Comparison of ENCODE assay signal across 31 cellular contexts in genomic region chr2:98389248-98389605, GRCh38. TPM values are rescaled to one million over a fixed set of nuclear protein-coding genes. Genes with fewer than 3 reads are reported as not detected.
"Had no signal": no experiment of that assay in that cellular context is flagged by ENCODE, and none has a peak within 500 bp of the region (broad histone marks: within the 10 kb centered on the region; RNA-seq: fewer than 3 reads in every experiment).

No MANE protein-coding gene starts in this region.

- ATAC-seq: esophagus mucosa, gastrocnemius medialis, heart right ventricle, left colon, left lobe of liver, left ventricle myocardium superior had no signal

- H3K27me3 ChIP-seq: dorsolateral prefrontal cortex, esophagus squamous epithelium, gastrocnemius medialis had no signal

- FAIRE-seq: colon, endometrium, islet of Langerhans, keratinocyte had no signal

- H3K27ac ChIP-seq: coronary artery, dorsolateral prefrontal cortex, epithelial cell of prostate, esophagus squamous epithelium, gastrocnemius medialis, heart right ventricle, lower lobe of right lung had no signal

- H3K4me3 ChIP-seq: coronary artery, dorsolateral prefrontal cortex, esophagus squamous epithelium, gastrocnemius medialis, heart right ventricle, lower lobe of right lung had no signal

- DNase-seq: dermis blood vessel endothelial cell; dorsolateral prefrontal cortex; effector CD4-positive, alpha-beta T cell; effector memory CD4-positive, alpha-beta T cell; erythroblast; esophagus squamous epithelium; foreskin fibroblast; foreskin melanocyte; gastrocnemius medialis; glutamatergic neuron; heart right ventricle; hippocampal formation; kidney glomerular epithelial cell; left colon; left ventricle myocardium superior; lower lobe of right lung; mesendoderm; midbrain had no signal

- H3K36me3 ChIP-seq: esophagus squamous epithelium, gastrocnemius medialis, heart right ventricle, lower lobe of right lung had no signal

- H3K9me3 ChIP-seq: esophagus squamous epithelium, gastrocnemius medialis, heart right ventricle, lower lobe of right lung had no signal

- H3K4me1 ChIP-seq: heart right ventricle, lower lobe of right lung had no signal

RNA-seq across cellular contexts. Expression of gene CNGA3, which starts 43.0 kb away (rescaled TPM):
- total RNA-seq: esophagus mucosa, glomerular endothelial cell, left lobe of liver, left ventricle myocardium superior, lower leg skin, lung microvascular endothelial cell, mononuclear cell, mucosa of gallbladder had no signal
- polyA plus RNA-seq: heart right ventricle had no signal
